ENCODE assay signal across 9 cellular contexts in genomic region chr5:6745706-6746217, GRCh38. TPM values are rescaled to one million over a fixed set of nuclear protein-coding genes. Genes with fewer than 3 reads are reported as not detected.
DNase-seq lines count a peak whose midpoint lies in the region; ATAC-seq and TF ChIP-seq lines count a peak whose summit lies in the region.
"Had no signal": no experiment of that assay in that cellular context is flagged by ENCODE, and none has a peak within 500 bp of the region (broad histone marks: within the 10 kb centered on the region; RNA-seq: fewer than 3 reads in every experiment).

No MANE protein-coding gene starts in this region.

- no peak overlapping the region for H2AFZ ChIP-seq in GM23338

- CTCF ChIA-PET in activated naive CD4-positive, alpha-beta T cell treated with anti-CD3 and anti-CD28 coated beads, Interleukin-2, amount 10 ng/mL, durations not matched to agents 7 days and 5 days (lab: Charles Lee): interaction anchor here (0.8 to 2.3 kb wide), 9 partner anchors 9 to 164 kb away, joined by 3 to 9 read pairs (median 4); no protein-coding TSS in a partner anchor

- peaks cover 8% of the 10 kb centered on the region for H3K4me1 ChIP-seq in GM23338 (ENCODE audit: insufficient read depth)
- H3K4me1 ChIP-seq: HAP-1 had no signal

- H3K4me2 ChIP-seq in GM23338: no peak overlapping the region

- peaks cover 30% of the 10 kb centered on the region for H3K79me2 ChIP-seq in GM23338 (replicated peaks; ENCODE audit: insufficient read depth)

- peak; percentile 33 for DNase-seq in activated naive CD4-positive, alpha-beta T cell treated with anti-CD3 and anti-CD28 coated beads, Interleukin-2, amount 10 ng/mL, durations not matched to agents 7 days and 5 days
- no peak for DNase-seq in activated naive CD4-positive, alpha-beta T cell treated with anti-CD3 and anti-CD28 coated beads, Interleukin-2, amount 50 U/mL, for 16 hours
- DNase-seq in GM23338 (ENCODE audit: low spot score) (peak; percentile 63), MV-4-11 (lab: John Stamatoyannopoulos, UW) (peak; percentile 41), WERI-Rb-1 (peak; percentile 25), germinal center (ENCODE audit: low spot score) (peak; percentile 63), renal cortical epithelial cell (ENCODE audit: low read depth) (peak; percentile 72), islet precursor cell (no peak)

- TF ChIP-seq CTCF in GM23338 (conservative IDR thresholded peaks at IDR 0.05; ENCODE audit: low read depth in 2 of 2): peak; percentile 78 to 81
- TF ChIP-seq CTCF in WERI-Rb-1 (IDR thresholded peaks at IDR 0.05; ENCODE audit: low read depth, low read length): peak; percentile 64

- H3K27ac ChIP-seq in GM23338 (ENCODE audit: low read depth): no peak overlapping the region
- H3K27ac ChIP-seq in WERI-Rb-1: no peak overlapping the region

- H3K27me3 ChIP-seq in GM23338 (ENCODE audit: insufficient read depth) (no peaks in the 10 kb centered on the region), WERI-Rb-1 (ENCODE audit: insufficient read depth, low read depth, severe bottlenecking) (no peaks in the 10 kb centered on the region)

- no peak overlapping the region for H3K4me3 ChIP-seq in GM23338
- no peak overlapping the region for H3K4me3 ChIP-seq in WERI-Rb-1 (ENCODE audit: low read depth, low read length)
- H3K4me3 ChIP-seq: HAP-1 had no signal

- 0 out of 2 replicates have a peak, but pooled peaks cover 3% of the 10 kb centered on the region for H3F3A ChIP-seq in GM23338 (replicated peaks; ENCODE audit: low read depth)

- H3K27me3 Mint-ChIP-seq in activated naive CD4-positive, alpha-beta T cell treated with anti-CD3 and anti-CD28 coated beads, Interleukin-2, amount 10 ng/mL, durations not matched to agents 7 days and 5 days: no peaks in the 10 kb centered on the region
- H3K27me3 Mint-ChIP-seq in GM23338 (ENCODE audit: insufficient read depth, low read depth, poor library complexity): peaks cover 3% of the 10 kb centered on the region

- no peaks in the 10 kb centered on the region for H3K9me3 Mint-ChIP-seq in activated naive CD4-positive, alpha-beta T cell treated with anti-CD3 and anti-CD28 coated beads, Interleukin-2, amount 10 ng/mL, durations not matched to agents 7 days and 5 days
- H3K9me3 Mint-ChIP-seq in GM23338: no peaks in the 10 kb centered on the region; the same call in 2 of the 3 replicates

- peaks cover 7% of the 10 kb centered on the region; the same call in 1 of the 2 replicates for H3K36me3 ChIP-seq in GM23338 (ENCODE audit: insufficient read depth)
- peaks cover 96% of the 10 kb centered on the region for H3K36me3 ChIP-seq in WERI-Rb-1

- no peak overlapping the region for H3K4me3 Mint-ChIP-seq in activated naive CD4-positive, alpha-beta T cell treated with anti-CD3 and anti-CD28 coated beads, Interleukin-2, amount 10 ng/mL, durations not matched to agents 7 days and 5 days
- H3K4me3 Mint-ChIP-seq in GM23338: no peak overlapping the region

- ATAC-seq in GM23338: no peak; the same call in 2 of the 3 replicates

- no peak overlapping the region for H3K27ac Mint-ChIP-seq in activated naive CD4-positive, alpha-beta T cell treated with anti-CD3 and anti-CD28 coated beads, Interleukin-2, amount 10 ng/mL, durations not matched to agents 7 days and 5 days
- no peak overlapping the region for H3K27ac Mint-ChIP-seq in GM23338

- no peaks in the 10 kb centered on the region for H3K9me2 ChIP-seq in GM23338 (ENCODE audit: insufficient read depth)

- no peaks in the 10 kb centered on the region for H3K4me1 Mint-ChIP-seq in activated naive CD4-positive, alpha-beta T cell treated with anti-CD3 and anti-CD28 coated beads, Interleukin-2, amount 10 ng/mL, durations not matched to agents 7 days and 5 days
- peaks cover 20% of the 10 kb centered on the region for H3K4me1 Mint-ChIP-seq in GM23338

- peaks cover 37% of the 10 kb centered on the region for H3K36me3 Mint-ChIP-seq in activated naive CD4-positive, alpha-beta T cell treated with anti-CD3 and anti-CD28 coated beads, Interleukin-2, amount 10 ng/mL, durations not matched to agents 7 days and 5 days
- H3K36me3 Mint-ChIP-seq in GM23338 (ENCODE audit: low read depth): peaks cover 42% of the 10 kb centered on the region

- H4K20me1 ChIP-seq in GM23338 (replicated peaks; ENCODE audit: insufficient read depth): peaks cover 15% of the 10 kb centered on the region

- no peaks in the 10 kb centered on the region for H3K9me3 ChIP-seq in WERI-Rb-1 (ENCODE audit: severe bottlenecking)
- H3K9me3 ChIP-seq: HAP-1 had no signal

TF ChIP-seq in GM23338, 12 proteins besides CTCF, POLR2A, EP300 and RAD21 (continues in another document):
- TF ChIP-seq JUNB (IDR thresholded peaks at IDR 0.05; ENCODE audit: unreplicated experiment) (no peak), ZNF331 (CRISPR knock-in tag; IDR thresholded peaks at IDR 0.05; ENCODE audit: low read depth) (no peak), CREB1 (CRISPR knock-in tag; IDR thresholded peaks at IDR 0.05; ENCODE audit: low read depth) (no peak), EZH2phosphoT487 (IDR thresholded peaks at IDR 0.05; ENCODE audit: unreplicated experiment) (no peak), REST (IDR thresholded peaks at IDR 0.05; ENCODE audit: unreplicated experiment) (no peak), ZNF114 (CRISPR knock-in tag; IDR thresholded peaks at IDR 0.05) (no peak), STAT1 (IDR thresholded peaks at IDR 0.05; ENCODE audit: unreplicated experiment) (no peak), NANOG (IDR thresholded peaks at IDR 0.05; ENCODE audit: borderline replicate concordance) (no peak)

RNA-seq across cellular contexts. Expression of gene TENT4A, which starts 32.5 kb away (rescaled TPM):
- 20.2 and 24.0 TPM in 2 replicates for total RNA-seq in GM23338 (2014; rRNA removed; shearing (Covaris generic))
- polyA plus RNA-seq in GM23338 (2016; fragmentation: Nextera tagmentation; extraction: Ambion mirVana): 5.2 and 5.3 TPM in 2 replicates
- total RNA-seq in renal cortical epithelial cell: 5.7 and 13.8 TPM in 2 replicates

Comparison
In these comparisons a context has a peak if more than half of its experiments do, and no peak if none do; other contexts are left out.
1. DNase-seq: peak in activated naive CD4-positive, alpha-beta T cell treated with anti-CD3 and anti-CD28 coated beads, Interleukin-2, amount 10 ng/mL, durations not matched to agents 7 days and 5 days (single experiment), GM23338 (single experiment), MV-4-11 (single experiment), WERI-Rb-1 (single experiment), germinal center (single experiment) and renal cortical epithelial cell (single experiment); none in activated naive CD4-positive, alpha-beta T cell treated with anti-CD3 and anti-CD28 coated beads, Interleukin-2, amount 50 U/mL, for 16 hours (single experiment) and islet precursor cell (single experiment).